Comparison of ENCODE assay signal across 1 cellular context in the genomic region with DNA sequence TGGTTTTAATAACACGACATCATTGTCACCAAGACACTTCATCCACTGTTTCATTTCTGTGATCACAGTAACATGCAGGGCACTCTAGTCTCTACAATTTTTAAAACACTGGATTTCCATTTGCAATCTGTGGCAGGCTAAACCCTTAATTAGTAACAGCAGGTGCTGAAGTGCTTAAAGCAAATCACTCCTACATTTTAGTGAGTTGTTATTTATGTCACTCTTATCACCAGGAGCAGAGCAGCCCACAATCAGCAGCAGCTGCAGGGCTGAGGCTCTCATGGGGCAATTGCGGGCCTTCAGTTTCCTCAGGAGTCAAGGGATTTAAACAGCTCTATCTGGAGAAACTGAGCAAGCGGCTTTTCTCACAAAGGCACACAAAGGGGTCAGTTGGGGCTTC.
TF ChIP-seq lines count a peak whose summit lies in the region.

No MANE protein-coding gene starts in this region.

TF ChIP-seq in K562, 482 proteins besides CTCF, POLR2A, EP300 and RAD21 (continued from another document):
- peak; percentile 56; the same call in 1 of the 2 replicates for TF ChIP-seq TAL1 (IDR thresholded peaks at IDR 0.05)
